8 cellular contexts compared by ENCODE assay signal in genomic region chr14:56474419-56475022, GRCh38.
DNase-seq lines count a peak whose midpoint lies in the region; ATAC-seq and TF ChIP-seq lines count a peak whose summit lies in the region.

No MANE protein-coding gene starts in this region.

- H3K4me1 Mint-ChIP-seq in endothelial cell (ENCODE audit: unreplicated experiment) (no peaks in the 10 kb centered on the region), nephron progenitor cell (peaks cover 8% of the 10 kb centered on the region)

- in situ Hi-C loops in Panc1 (cut with HindIII; ENCODE audit: low pct_unique_long_range_greater_than_20kb, low sequenced_read_pairs), result no loop called here

- no peaks in the 10 kb centered on the region for H3K4me1 ChIP-seq in Panc1 (ENCODE audit: control insufficient read depth, insufficient read depth, low read length)
- no peaks in the 10 kb centered on the region for H3K4me1 ChIP-seq in effector memory CD4-positive, alpha-beta T cell (ENCODE audit: control insufficient read depth, insufficient read depth, low read length, poor library complexity, severe bottlenecking)

- POLR2A ChIA-PET in Panc1 (lab: Charles Lee), result no interaction called here

- intact Hi-C loops in Panc1 (cut with micrococcal nuclease; ENCODE audit: unreplicated experiment), result loop anchor here (2.0 to 10.0 kb wide), 2 partner anchors 768 to 1040 kb away; no protein-coding TSS in a partner anchor

- no peaks in the 10 kb centered on the region for H3K36me3 Mint-ChIP-seq in endothelial cell (ENCODE audit: low read depth, unreplicated experiment)
- H3K36me3 Mint-ChIP-seq in nephron progenitor cell (ENCODE audit: low read depth), result no peaks in the 10 kb centered on the region

- H3K36me3 ChIP-seq in Panc1 (ENCODE audit: control insufficient read depth, insufficient read depth, low read length), result no peaks in the 10 kb centered on the region
- H3K36me3 ChIP-seq in effector memory CD4-positive, alpha-beta T cell (ENCODE audit: control insufficient read depth, insufficient read depth, low read length), result no peaks in the 10 kb centered on the region

- ATAC-seq in Panc1, result no peak
- ATAC-seq in GM19397 (IDR thresholded peaks at IDR 0.05; ENCODE audit: unreplicated experiment), result no peak

- H3K27ac ChIP-seq in Panc1 (ENCODE audit: low read length), result no peak overlapping the region
- no peak overlapping the region for H3K27ac ChIP-seq in effector memory CD4-positive, alpha-beta T cell (ENCODE audit: insufficient read depth, low read length, poor library complexity, severe bottlenecking)

- no TSS peak for BruUV-seq in Panc1 (replicated peaks; lab: Mats Ljungman, UMichigan)

- no peak overlapping the region for H3K4me3 ChIP-seq in Panc1 (ENCODE audit: low read depth in 2 of 2, low read length in 2 of 2)
- no peak overlapping the region for H3K4me3 ChIP-seq in effector memory CD4-positive, alpha-beta T cell (ENCODE audit: insufficient read depth, low read depth, low read length, poor library complexity, severe bottlenecking)

- CTCF ChIA-PET in Panc1 (lab: Charles Lee), result interaction anchor here (0.5 to 0.9 kb wide), 4 partner anchors 475 to 814 kb away, joined by 3 to 4 read pairs (median 3); no protein-coding TSS in a partner anchor

- H3K9me3 ChIP-seq in Panc1 (ENCODE audit: control insufficient read depth, insufficient read depth, low read depth, low read length), result no peaks in the 10 kb centered on the region
- no peaks in the 10 kb centered on the region for H3K9me3 ChIP-seq in effector memory CD4-positive, alpha-beta T cell (ENCODE audit: control insufficient read depth, low read length)

- H3K27me3 ChIP-seq in Panc1 (ENCODE audit: control insufficient read depth, insufficient read depth, low read length), result no peaks in the 10 kb centered on the region
- no peaks in the 10 kb centered on the region for H3K27me3 ChIP-seq in effector memory CD4-positive, alpha-beta T cell (replicated peaks; ENCODE audit: control insufficient read depth, insufficient read depth, low read length, poor library complexity, severe bottlenecking)

- H3K27me3 Mint-ChIP-seq in endothelial cell (ENCODE audit: unreplicated experiment) (peaks cover 1% of the 10 kb centered on the region), nephron progenitor cell (ENCODE audit: low read depth, poor library complexity) (no peaks in the 10 kb centered on the region)

- no peak overlapping the region for H3K27ac Mint-ChIP-seq in endothelial cell (ENCODE audit: unreplicated experiment)
- H3K27ac Mint-ChIP-seq in nephron progenitor cell, result no peak overlapping the region

- H3K9me3 Mint-ChIP-seq in endothelial cell (ENCODE audit: unreplicated experiment) (no peaks in the 10 kb centered on the region), nephron progenitor cell (peaks cover 4% of the 10 kb centered on the region)

- DNase-seq in EH (ENCODE audit: low read depth) (peak; percentile 51), HuH-7.5 (ENCODE audit: low spot score) (peak; percentile 18), Panc1 (ENCODE audit: low read depth, low spot score) (peak; percentile 20), endothelial cell (ENCODE audit: low spot score) (peak; percentile 48), nephron progenitor cell (peak; percentile 18)
- no peak for DNase-seq in effector memory CD4-positive, alpha-beta T cell
- no peak for DNase-seq in activated effector memory CD4-positive, alpha-beta T cell treated with Interleukin-2 at 50 U/mL for 16 hours

- TF ChIP-seq CTCF in Panc1 (IDR thresholded peaks at IDR 0.05), result peak; percentile 74; the same call in 1 of the 2 replicates
- TF ChIP-seq CTCF in endothelial cell (IDR thresholded peaks at IDR 0.05; ENCODE audit: unreplicated experiment), result peak; percentile 79
- peak; percentile 89 for TF ChIP-seq CTCF in nephron progenitor cell (IDR thresholded peaks at IDR 0.05)

- H3K4me3 Mint-ChIP-seq in endothelial cell (ENCODE audit: unreplicated experiment) (no peak overlapping the region), nephron progenitor cell (no peak overlapping the region)

Comparison
In these comparisons a context has a peak if more than half of its experiments do, and no peak if none do; other contexts are left out.
1. DNase-seq: peak in EH (single experiment), HuH-7.5 (single experiment), Panc1 (single experiment), endothelial cell (single experiment) and nephron progenitor cell (single experiment); none in effector memory CD4-positive, alpha-beta T cell (0 of 3) and activated effector memory CD4-positive, alpha-beta T cell treated with Interleukin-2 at 50 U/mL for 16 hours (single experiment).
2. Peak in every context shown above with its lines, with median percentiles within 50 percentile points of each other: CTCF ChIP-seq.